Comparison of ENCODE assay signal across 9 cellular contexts in genomic region chr20:23606652-23607049, GRCh38.
A peak's percentile ranks its signal among the peaks of the same experiment; 100 is the strongest.
DNase-seq lines count a peak whose midpoint lies in the region; ATAC-seq and TF ChIP-seq lines count a peak whose summit lies in the region.
"Had no signal": no experiment of that assay in that cellular context is flagged by ENCODE, and none has a peak within 500 bp of the region (broad histone marks: within the 10 kb centered on the region; RNA-seq: fewer than 3 reads in every experiment).

No MANE protein-coding gene starts in this region.

- TF ChIP-seq CTCF in astrocyte of the cerebellum (IDR thresholded peaks at IDR 0.05; ENCODE audit: low read depth, low read length, missing control alignments), result peak; percentile 94

- in situ Hi-C loops in astrocyte of the cerebellum (cut with HindIII; ENCODE audit: low sequenced_read_pairs), result no loop called here

- no peak overlapping the region for H3K27ac Mint-ChIP-seq in T-helper 2 cell treated with Interferon-gamma antibody and Interleukin-4, amounts not matched to agents 5 μg/mL and 100 μg/mL, for 36 hours
- H3K27ac Mint-ChIP-seq: stimulated activated naive CD8-positive, alpha-beta T cell treated with anti-CD3 and anti-CD28 coated beads, Interleukin-15, Interleukin-2, amounts not matched to agents 100 ng/mL and 50 ng/mL, for 24 hours had no signal

- ATAC-seq in HG02798 (IDR thresholded peaks at IDR 0.05; ENCODE audit: poor library complexity, unreplicated experiment), result peak; percentile 93

- no peak overlapping the region for H3K4me3 Mint-ChIP-seq in T-helper 2 cell treated with Interferon-gamma antibody and Interleukin-4, amounts not matched to agents 5 μg/mL and 100 μg/mL, for 36 hours
- H3K4me3 Mint-ChIP-seq: stimulated activated naive CD8-positive, alpha-beta T cell treated with anti-CD3 and anti-CD28 coated beads, Interleukin-15, Interleukin-2, amounts not matched to agents 100 ng/mL and 50 ng/mL, for 24 hours had no signal

- no peaks in the 10 kb centered on the region for H3K27me3 Mint-ChIP-seq in T-helper 2 cell treated with Interferon-gamma antibody and Interleukin-4, amounts not matched to agents 5 μg/mL and 100 μg/mL, for 36 hours (ENCODE audit: low read depth)
- H3K27me3 Mint-ChIP-seq: stimulated activated naive CD8-positive, alpha-beta T cell treated with anti-CD3 and anti-CD28 coated beads, Interleukin-15, Interleukin-2, amounts not matched to agents 100 ng/mL and 50 ng/mL, for 24 hours had no signal

- no peak overlapping the region for H3K4me3 ChIP-seq in astrocyte of the cerebellum (ENCODE audit: low read depth, low read length)

- DNase-seq in SIG-M5 treated with dmso at 0.1 percent for 504 hours (lab: John Stamatoyannopoulos, UW; ENCODE audit: unreplicated experiment) (peak; percentile 69), SIG-M5 (lab: John Stamatoyannopoulos, UW) (no peak), NCI-H146 (lab: John Stamatoyannopoulos, UW) (peak; percentile 75), astrocyte of the cerebellum (ENCODE audit: low read depth) (peak; percentile 61), iPS DF 4.7 (ENCODE audit: extremely low read depth, low spot score) (peak; percentile 87)
- peak; percentile 44 for DNase-seq in T-helper 2 cell treated with Interferon-gamma antibody and Interleukin-4, amounts not matched to agents 5 μg/mL and 100 μg/mL, for 36 hours (ENCODE audit: low spot score)
- DNase-seq in stimulated activated CD4-positive, alpha-beta T cell treated with anti-CD3 and anti-CD28 coated beads, Interleukin-12 subunit alpha, Interleukin-12 subunit beta, amount 100 ng/mL, for 4 hours, result peak; percentile 61

- no peaks in the 10 kb centered on the region for H3K9me3 Mint-ChIP-seq in T-helper 2 cell treated with Interferon-gamma antibody and Interleukin-4, amounts not matched to agents 5 μg/mL and 100 μg/mL, for 36 hours
- H3K9me3 Mint-ChIP-seq: stimulated activated naive CD8-positive, alpha-beta T cell treated with anti-CD3 and anti-CD28 coated beads, Interleukin-15, Interleukin-2, amounts not matched to agents 100 ng/mL and 50 ng/mL, for 24 hours had no signal

- peaks cover 3% of the 10 kb centered on the region for H3K4me1 Mint-ChIP-seq in T-helper 2 cell treated with Interferon-gamma antibody and Interleukin-4, amounts not matched to agents 5 μg/mL and 100 μg/mL, for 36 hours (ENCODE audit: low read depth)

- H3K36me3 Mint-ChIP-seq in T-helper 2 cell treated with Interferon-gamma antibody and Interleukin-4, amounts not matched to agents 5 μg/mL and 100 μg/mL, for 36 hours (ENCODE audit: low read depth), result no peaks in the 10 kb centered on the region
